Comparison of ENCODE assay signal across 1 cellular context in genomic region chrX:155611302-155611701, GRCh38.
TF ChIP-seq lines count a peak whose summit lies in the region.

No MANE protein-coding gene starts in this region.

TF ChIP-seq in GM23338, 12 proteins besides CTCF, POLR2A, EP300 and RAD21 (continued from another document):
- TF ChIP-seq ZNF462 (CRISPR knock-in tag; IDR thresholded peaks at IDR 0.05) (no peak), ZNF114 (CRISPR knock-in tag; IDR thresholded peaks at IDR 0.05) (no peak), ZNF331 (CRISPR knock-in tag; IDR thresholded peaks at IDR 0.05; ENCODE audit: low read depth) (no peak), STAT1 (IDR thresholded peaks at IDR 0.05; ENCODE audit: unreplicated experiment) (no peak), EZH2 (IDR thresholded peaks at IDR 0.05; ENCODE audit: low read depth, unreplicated experiment) (no peak)
- TF ChIP-seq, protein P1, sequence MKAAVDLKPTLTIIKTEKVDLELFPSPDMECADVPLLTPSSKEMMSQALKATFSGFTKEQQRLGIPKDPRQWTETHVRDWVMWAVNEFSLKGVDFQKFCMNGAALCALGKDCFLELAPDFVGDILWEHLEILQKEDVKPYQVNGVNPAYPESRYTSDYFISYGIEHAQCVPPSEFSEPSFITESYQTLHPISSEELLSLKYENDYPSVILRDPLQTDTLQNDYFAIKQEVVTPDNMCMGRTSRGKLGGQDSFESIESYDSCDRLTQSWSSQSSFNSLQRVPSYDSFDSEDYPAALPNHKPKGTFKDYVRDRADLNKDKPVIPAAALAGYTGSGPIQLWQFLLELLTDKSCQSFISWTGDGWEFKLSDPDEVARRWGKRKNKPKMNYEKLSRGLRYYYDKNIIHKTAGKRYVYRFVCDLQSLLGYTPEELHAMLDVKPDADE (IDR thresholded peaks at IDR 0.05) = no peak
- TF ChIP-seq, protein P2, sequence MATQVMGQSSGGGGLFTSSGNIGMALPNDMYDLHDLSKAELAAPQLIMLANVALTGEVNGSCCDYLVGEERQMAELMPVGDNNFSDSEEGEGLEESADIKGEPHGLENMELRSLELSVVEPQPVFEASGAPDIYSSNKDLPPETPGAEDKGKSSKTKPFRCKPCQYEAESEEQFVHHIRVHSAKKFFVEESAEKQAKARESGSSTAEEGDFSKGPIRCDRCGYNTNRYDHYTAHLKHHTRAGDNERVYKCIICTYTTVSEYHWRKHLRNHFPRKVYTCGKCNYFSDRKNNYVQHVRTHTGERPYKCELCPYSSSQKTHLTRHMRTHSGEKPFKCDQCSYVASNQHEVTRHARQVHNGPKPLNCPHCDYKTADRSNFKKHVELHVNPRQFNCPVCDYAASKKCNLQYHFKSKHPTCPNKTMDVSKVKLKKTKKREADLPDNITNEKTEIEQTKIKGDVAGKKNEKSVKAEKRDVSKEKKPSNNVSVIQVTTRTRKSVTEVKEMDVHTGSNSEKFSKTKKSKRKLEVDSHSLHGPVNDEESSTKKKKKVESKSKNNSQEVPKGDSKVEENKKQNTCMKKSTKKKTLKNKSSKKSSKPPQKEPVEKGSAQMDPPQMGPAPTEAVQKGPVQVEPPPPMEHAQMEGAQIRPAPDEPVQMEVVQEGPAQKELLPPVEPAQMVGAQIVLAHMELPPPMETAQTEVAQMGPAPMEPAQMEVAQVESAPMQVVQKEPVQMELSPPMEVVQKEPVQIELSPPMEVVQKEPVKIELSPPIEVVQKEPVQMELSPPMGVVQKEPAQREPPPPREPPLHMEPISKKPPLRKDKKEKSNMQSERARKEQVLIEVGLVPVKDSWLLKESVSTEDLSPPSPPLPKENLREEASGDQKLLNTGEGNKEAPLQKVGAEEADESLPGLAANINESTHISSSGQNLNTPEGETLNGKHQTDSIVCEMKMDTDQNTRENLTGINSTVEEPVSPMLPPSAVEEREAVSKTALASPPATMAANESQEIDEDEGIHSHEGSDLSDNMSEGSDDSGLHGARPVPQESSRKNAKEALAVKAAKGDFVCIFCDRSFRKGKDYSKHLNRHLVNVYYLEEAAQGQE (IDR thresholded peaks at IDR 0.05; ENCODE audit: unreplicated experiment) = no peak
